8 cellular contexts compared by ENCODE assay signal in the genomic region with DNA sequence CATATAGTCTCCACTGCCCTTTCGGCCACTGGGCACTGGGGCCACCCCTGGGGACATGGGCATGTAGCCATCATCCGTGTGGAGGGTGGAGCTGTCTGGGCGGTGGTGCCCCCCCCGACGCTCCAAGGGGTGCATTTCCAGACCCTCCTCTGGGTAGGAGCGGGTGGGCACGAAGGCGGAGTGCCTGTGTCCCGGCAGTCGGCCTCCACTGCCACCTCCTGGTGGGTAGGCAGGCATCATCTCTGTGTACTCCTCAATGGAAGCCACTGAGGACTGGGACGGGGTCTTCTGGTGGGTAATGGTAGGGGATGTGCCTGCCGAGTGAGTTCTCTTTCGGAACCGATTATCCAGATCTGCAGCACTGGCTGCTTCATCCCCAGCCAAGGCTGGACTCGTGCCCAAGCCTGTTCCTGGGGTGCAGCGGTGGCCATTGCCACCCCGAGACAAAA. TPM values are rescaled to one million over a fixed set of nuclear protein-coding genes. Genes with fewer than 3 reads are reported as not detected.
DNase-seq lines count a peak whose midpoint lies in the region; ATAC-seq and TF ChIP-seq lines count a peak whose summit lies in the region.

No MANE protein-coding gene starts in this region.

- peak overlapping the region; percentile 84 for H3K4me3 Mint-ChIP-seq in activated CD8-positive, alpha-beta T cell treated with anti-CD3 and anti-CD28 coated beads for 36 hours

- peaks cover 76% of the 10 kb centered on the region for H3K79me2 ChIP-seq in hepatocyte

- peaks cover 37% of the 10 kb centered on the region for H3K4me1 ChIP-seq in hepatocyte (ENCODE audit: insufficient read depth)
- H3K4me1 ChIP-seq in tibial nerve: peaks cover 0 to 85% (median 33%) of the 10 kb centered on the region in 4 donors

- no peak for TF ChIP-seq CTCF in activated CD8-positive, alpha-beta T cell treated with anti-CD3 and anti-CD28 coated beads for 36 hours (IDR thresholded peaks at IDR 0.05)
- TF ChIP-seq CTCF in hepatocyte (IDR thresholded peaks at IDR 0.05; ENCODE audit: poor library complexity): peak; percentile 44
- TF ChIP-seq CTCF in tibial nerve (IDR thresholded peaks at IDR 0.05): peak in 4 of 5 experiments; percentile 19 to 52 (median 40)

- H3K27ac ChIP-seq in hepatocyte (no peak overlapping the region), tibial nerve (peak overlapping the region in 1 of 4 donors; percentile 99)

- H3K27me3 ChIP-seq in hepatocyte: no peaks in the 10 kb centered on the region
- H3K27me3 ChIP-seq in tibial nerve: no peaks in the 10 kb centered on the region

- H3K36me3 Mint-ChIP-seq in activated CD8-positive, alpha-beta T cell treated with anti-CD3 and anti-CD28 coated beads for 36 hours (ENCODE audit: low read depth): peaks cover 12% of the 10 kb centered on the region

- no peaks in the 10 kb centered on the region for H3K9me3 Mint-ChIP-seq in activated CD8-positive, alpha-beta T cell treated with anti-CD3 and anti-CD28 coated beads for 36 hours

- no peaks in the 10 kb centered on the region for H3K9me2 ChIP-seq in hepatocyte (replicated peaks; ENCODE audit: insufficient read depth)

- no peak overlapping the region for H3K27ac Mint-ChIP-seq in activated CD8-positive, alpha-beta T cell treated with anti-CD3 and anti-CD28 coated beads for 36 hours

- intact Hi-C loops in activated CD8-positive, alpha-beta T cell treated with anti-CD3 and anti-CD28 coated beads for 36 hours (cut with micrococcal nuclease): no loop called here

- peaks cover 18% of the 10 kb centered on the region for H4K20me1 ChIP-seq in hepatocyte (ENCODE audit: insufficient read depth, poor library complexity, severe bottlenecking)

- DNase-seq in activated CD4-positive, alpha-beta T cell treated with anti-CD3 and anti-CD28 coated beads, Interleukin-2, amount 50 U/mL, for 1 hour: peak; percentile 10
- no peak for DNase-seq in activated CD4-positive, alpha-beta T cell treated with anti-CD3 and anti-CD28 coated beads for 4 hours
- peak; percentile 33 for DNase-seq in activated CD8-positive, alpha-beta T cell treated with anti-CD3 and anti-CD28 coated beads for 36 hours
- peak; percentile 31 for DNase-seq in hepatocyte (ENCODE audit: low spot score)
- no peak for DNase-seq in tibial nerve (ENCODE audit: low spot score in 2 of 2)
- no peak for DNase-seq in activated gamma-delta T cell (lab: John Stamatoyannopoulos, UW)
- DNase-seq in NCI-H2196 (lab: John Stamatoyannopoulos, UW; ENCODE audit: unreplicated experiment): no peak

- no peaks in the 10 kb centered on the region for H3K9me3 ChIP-seq in hepatocyte (ENCODE audit: low read depth)
- no peaks in the 10 kb centered on the region for H3K9me3 ChIP-seq in tibial nerve

- CTCF ChIA-PET in activated CD8-positive, alpha-beta T cell treated with anti-CD3 and anti-CD28 coated beads for 36 hours (lab: Charles Lee): interaction anchor here (1.1 kb wide), 1 partner anchor 26 kb away, joined by 3 read pairs; no protein-coding TSS in a partner anchor

- no peak overlapping the region for H2AFZ ChIP-seq in hepatocyte

- TF ChIP-seq EP300 in tibial nerve (IDR thresholded peaks at IDR 0.05): no peak

- no peak for ATAC-seq in activated CD8-positive, alpha-beta T cell treated with anti-CD3 and anti-CD28 coated beads for 36 hours
- ATAC-seq in HG03095 (IDR thresholded peaks at IDR 0.05; ENCODE audit: unreplicated experiment): no peak

- peak overlapping the region; percentile 83 for H3K4me2 ChIP-seq in hepatocyte

- H3K27me3 Mint-ChIP-seq in activated CD8-positive, alpha-beta T cell treated with anti-CD3 and anti-CD28 coated beads for 36 hours: no peaks in the 10 kb centered on the region

- H3K4me3 ChIP-seq in hepatocyte (no peak overlapping the region), tibial nerve (peak overlapping the region in 1 of 4 donors; percentile 10)

- H3K4me1 Mint-ChIP-seq in activated CD8-positive, alpha-beta T cell treated with anti-CD3 and anti-CD28 coated beads for 36 hours (ENCODE audit: low read depth): peaks cover 60% of the 10 kb centered on the region

- no peak for TF ChIP-seq POLR2A in tibial nerve (IDR thresholded peaks at IDR 0.05)

- POLR2A ChIA-PET in activated CD8-positive, alpha-beta T cell treated with anti-CD3 and anti-CD28 coated beads for 36 hours (lab: Charles Lee): interaction anchor here (2.9 kb wide), 1 partner anchor 38 kb away, joined by 9 read pairs; a partner anchor contains a TSS

- WGBS in hepatocyte (ENCODE audit: low lambda C conversion rate, missing lambda C conversion rate): 83% methylated on average over 17 of the region's 17 CpGs
- 90 to 100% methylated on average over 7 to 10 of the region's 17 CpGs for WGBS in tibial nerve, 2 donors

- H3K36me3 ChIP-seq in hepatocyte (replicated peaks; ENCODE audit: insufficient read depth, low read depth) (no peaks in the 10 kb centered on the region), tibial nerve (peaks cover 0 to 23% (median 0%) of the 10 kb centered on the region in 3 donors)

RNA-seq across cellular contexts. Expression of a gene that starts 2.8 kb away (rescaled TPM):
- 1 to 10 TPM; 3.5 to 4.0 TPM for total RNA-seq in activated CD8-positive, alpha-beta T cell treated with anti-CD3 and anti-CD28 coated beads for 36 hours
- total RNA-seq in hepatocyte (20.1 and 25.6 TPM in 2 replicates), tibial nerve (10 to 100 TPM in 3 of 4 donors, 1 to 10 TPM in 1; 9.4 to 11.7 (median 11.2) TPM)
- polyA plus RNA-seq in hepatocyte: 10.9 and 12.5 TPM in 2 replicates

RNA-seq across cellular contexts. Expression of a gene that starts 39.0 kb away (rescaled TPM):
- total RNA-seq in activated CD8-positive, alpha-beta T cell treated with anti-CD3 and anti-CD28 coated beads for 36 hours: 10 to 100 TPM; 34.3 to 35.9 TPM
- total RNA-seq in hepatocyte (16.2 and 20.1 TPM in 2 replicates), tibial nerve (10 to 100 TPM; 14.9 to 29.4 (median 25.0) TPM)
- 13.1 and 20.9 TPM in 2 replicates for polyA plus RNA-seq in hepatocyte

Comparison
In these comparisons a context has a peak if more than half of its experiments do, and no peak if none do; other contexts are left out.
1. DNase-seq: peak in activated CD4-positive, alpha-beta T cell treated with anti-CD3 and anti-CD28 coated beads, Interleukin-2, amount 50 U/mL, for 1 hour (single experiment), activated CD8-positive, alpha-beta T cell treated with anti-CD3 and anti-CD28 coated beads for 36 hours (single experiment) and hepatocyte (single experiment); none in activated CD4-positive, alpha-beta T cell treated with anti-CD3 and anti-CD28 coated beads for 4 hours (0 of 2), tibial nerve (0 of 2), activated gamma-delta T cell (single experiment) and NCI-H2196 (single experiment).